Comparison of ENCODE assay signal across 13 cellular contexts in the genomic region with DNA sequence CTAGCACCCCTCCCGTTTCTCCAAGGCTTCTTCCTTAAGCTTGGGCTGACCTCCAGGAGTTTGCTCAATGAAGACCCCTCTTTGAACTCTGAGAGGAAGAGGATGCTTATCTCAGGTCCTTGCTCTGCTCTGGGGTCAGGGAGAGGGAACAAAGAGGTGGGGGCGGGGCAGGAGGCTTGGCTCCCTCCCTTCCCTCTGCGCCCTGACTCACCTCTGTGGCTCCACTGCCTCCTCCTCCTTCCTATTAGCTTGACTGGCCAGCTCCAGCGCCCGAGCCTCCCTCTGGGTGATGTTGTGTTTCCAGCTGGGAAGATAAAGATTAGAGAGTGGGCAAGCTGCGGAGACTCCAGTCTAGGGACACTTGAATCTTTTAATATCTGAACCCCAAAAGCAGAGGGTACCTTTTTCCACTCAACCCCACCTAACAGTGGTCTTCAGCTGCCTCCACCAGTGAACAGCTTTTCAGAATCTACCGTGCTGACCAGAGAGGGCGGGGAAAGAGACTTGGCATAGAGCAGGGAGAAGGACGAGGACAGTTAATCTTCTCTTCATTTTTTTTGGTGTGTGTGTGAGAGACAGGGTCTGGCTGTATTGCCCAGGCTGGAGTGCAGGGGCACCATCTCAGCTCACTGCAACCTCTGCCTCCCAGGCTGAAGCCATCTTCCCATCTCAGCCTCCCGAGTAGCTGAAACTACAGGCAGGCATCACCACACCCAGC. TPM values are rescaled to one million over a fixed set of nuclear protein-coding genes. Genes with fewer than 3 reads are reported as not detected.
DNase-seq lines count a peak whose midpoint lies in the region; ATAC-seq, FAIRE-seq and TF ChIP-seq lines count a peak whose summit lies in the region.
"Had no signal": no experiment of that assay in that cellular context is flagged by ENCODE, and none has a peak within 500 bp of the region (broad histone marks: within the 10 kb centered on the region; RNA-seq: fewer than 3 reads in every experiment).

No MANE protein-coding gene starts in this region.

- FAIRE-seq in astrocyte (lab: Jason Lieb, UNC): no peak
- FAIRE-seq: GM12891 had no signal

- peak overlapping the region; percentile 53 for H3K27ac ChIP-seq in HUES48 (ENCODE audit: low read depth, low read length)
- H3K27ac ChIP-seq in astrocyte (ENCODE audit: low read depth, low read length): peak overlapping the region; percentile 62
- no peak overlapping the region for H3K27ac ChIP-seq in uterus
- H3K27ac ChIP-seq: BLaER1, stomach had no signal

- H3K9ac ChIP-seq in HUES48 (ENCODE audit: low read depth, low read length): no peak overlapping the region
- H3K9ac ChIP-seq in astrocyte (ENCODE audit: low read length): peak overlapping the region; percentile 50
- H3K9ac ChIP-seq: BLaER1 had no signal

- TF ChIP-seq CTCF in astrocyte (IDR thresholded peaks at IDR 0.05; ENCODE audit: insufficient read depth, low read depth, low read length): no peak
- TF ChIP-seq CTCF in uterus (IDR thresholded peaks at IDR 0.05): no peak

- H3K4me1 ChIP-seq in HUES48 (ENCODE audit: control insufficient read depth, insufficient read depth, low read length) (peaks cover 17% of the 10 kb centered on the region), astrocyte (ENCODE audit: insufficient read depth, low read length) (peaks cover 16% of the 10 kb centered on the region), uterus (no peaks in the 10 kb centered on the region)
- H3K4me1 ChIP-seq: BLaER1 had no signal

- H3K4me1 Mint-ChIP-seq in astrocyte (ENCODE audit: low read depth, unreplicated experiment): peaks cover 21% of the 10 kb centered on the region
- H3K4me1 Mint-ChIP-seq: activated CD4-positive, alpha-beta T cell treated with anti-CD3 and anti-CD28 coated beads for 36 hours had no signal

- no peaks in the 10 kb centered on the region for H3K9me3 ChIP-seq in HUES48 (ENCODE audit: control insufficient read depth, insufficient read depth, low read length)
- H3K9me3 ChIP-seq in astrocyte (ENCODE audit: insufficient read depth, low read depth, low read length): no peaks in the 10 kb centered on the region
- H3K9me3 ChIP-seq in uterus: no peaks in the 10 kb centered on the region
- H3K9me3 ChIP-seq: BLaER1, stomach had no signal

- H3K4me3 ChIP-seq in HUES48 (ENCODE audit: low read depth, low read length): no peak overlapping the region
- peak overlapping the region; percentile 17 for H3K4me3 ChIP-seq in astrocyte (ENCODE audit: insufficient read depth, low read depth, low read length)
- no peak overlapping the region for H3K4me3 ChIP-seq in uterus
- H3K4me3 ChIP-seq: BLaER1, stomach had no signal

- peak overlapping the region; percentile 84 for H3K27ac Mint-ChIP-seq in astrocyte (ENCODE audit: unreplicated experiment)
- H3K27ac Mint-ChIP-seq: activated CD4-positive, alpha-beta T cell treated with anti-CD3 and anti-CD28 coated beads for 36 hours; activated naive CD8-positive, alpha-beta T cell had no signal

- H2AFZ ChIP-seq in astrocyte (ENCODE audit: low read depth, low read length): peak overlapping the region; percentile 79

- no peaks in the 10 kb centered on the region for H4K20me1 ChIP-seq in astrocyte (ENCODE audit: insufficient read depth, low read length)
- H4K20me1 ChIP-seq: BLaER1 had no signal

- H3K27me3 Mint-ChIP-seq in astrocyte (ENCODE audit: low read depth, unreplicated experiment): no peaks in the 10 kb centered on the region

- no peak for TF ChIP-seq POLR2A in uterus (IDR thresholded peaks at IDR 0.05)

- H3K36me3 ChIP-seq in HUES48 (ENCODE audit: control insufficient read depth, insufficient read depth, low read length): no peaks in the 10 kb centered on the region
- H3K36me3 ChIP-seq in astrocyte (ENCODE audit: insufficient read depth, low read length): no peaks in the 10 kb centered on the region
- no peaks in the 10 kb centered on the region for H3K36me3 ChIP-seq in uterus
- H3K36me3 ChIP-seq: BLaER1, stomach had no signal

- no peak for ATAC-seq in HG03432 (IDR thresholded peaks at IDR 0.05; ENCODE audit: unreplicated experiment)
- ATAC-seq: activated CD4-positive, alpha-beta T cell treated with anti-CD3 and anti-CD28 coated beads for 36 hours had no signal

- intact Hi-C loops in uterus (cut with DNase I; ENCODE audit: low total_unique reads): no loop called here

- H3K27me3 ChIP-seq in HUES48 (ENCODE audit: control insufficient read depth, insufficient read depth, low read length): no peaks in the 10 kb centered on the region
- no peaks in the 10 kb centered on the region for H3K27me3 ChIP-seq in astrocyte (ENCODE audit: insufficient read depth, low read length)
- H3K27me3 ChIP-seq in uterus: no peaks in the 10 kb centered on the region

- H3K36me3 Mint-ChIP-seq in astrocyte (ENCODE audit: low read depth, unreplicated experiment): no peaks in the 10 kb centered on the region
- H3K36me3 Mint-ChIP-seq: activated naive CD8-positive, alpha-beta T cell had no signal

- DNase-seq in AG08396 (ENCODE audit: low spot score) (peak; percentile 68), astrocyte (ENCODE audit: low read depth) (peak; percentile 60), iris pigment epithelial cell (ENCODE audit: low read depth) (peak; percentile 74), uterus (no peak)
- DNase-seq in stimulated activated CD4-positive, alpha-beta T cell treated with anti-CD3 and anti-CD28 coated beads, Interleukin-2, amount 100 ng/mL, for 24 hours: no peak
- no peak for DNase-seq in stimulated activated CD8-positive, alpha-beta memory T cell treated with anti-CD3 and anti-CD28 coated beads, Interleukin-4, amount 100 ng/mL, for 48 hours
- DNase-seq: activated CD4-positive, alpha-beta T cell treated with anti-CD3 and anti-CD28 coated beads for 36 hours; stomach had no signal

- no peaks in the 10 kb centered on the region for H3K9me3 Mint-ChIP-seq in astrocyte (ENCODE audit: unreplicated experiment)

- peak overlapping the region; percentile 77 for H3K4me2 ChIP-seq in astrocyte (ENCODE audit: low read length)
- H3K4me2 ChIP-seq: BLaER1 had no signal

- H3K79me2 ChIP-seq in astrocyte (ENCODE audit: insufficient read depth, low read length): no peaks in the 10 kb centered on the region

- peak overlapping the region; percentile 54 for H3K4me3 Mint-ChIP-seq in astrocyte (ENCODE audit: unreplicated experiment)
- H3K4me3 Mint-ChIP-seq: activated CD4-positive, alpha-beta T cell treated with anti-CD3 and anti-CD28 coated beads for 36 hours; activated naive CD8-positive, alpha-beta T cell had no signal

RNA-seq across cellular contexts. Expression of a gene that starts 6.7 kb away (rescaled TPM):
- total RNA-seq in astrocyte (not detected in 2 replicates), uterus (not detected)
- total RNA-seq: activated CD4-positive, alpha-beta T cell treated with anti-CD3 and anti-CD28 coated beads for 36 hours; stomach had no signal

RNA-seq across cellular contexts. Expression of a gene that starts 17.0 kb away (rescaled TPM):
- total RNA-seq in astrocyte (162 and 168 TPM in 2 replicates), uterus (10 to 100 TPM in 3 of 4 donors, 1 to 10 TPM in 1; 6.9 to 64.6 (median 38.4) TPM)

RNA-seq across cellular contexts. Expression of a gene that starts 35.5 kb away (rescaled TPM):
- total RNA-seq in astrocyte (241 and 260 TPM in 2 replicates), uterus (1 to 10 TPM in 1 of 4 donors, under 1 TPM in 1, not detected in 2; under 0.01 to 1.8 TPM)

RNA-seq across cellular contexts. Expression of a gene that starts 53.5 kb away (rescaled TPM):
- total RNA-seq in astrocyte (102 and 103 TPM in 2 replicates), uterus (10 to 100 TPM; 25.0 to 77.9 (median 59.4) TPM)

Comparison
In these comparisons a context has a peak if more than half of its experiments do, and no peak if none do; other contexts are left out.
1. DNase-seq: peak in AG08396 (single experiment), astrocyte (single experiment) and iris pigment epithelial cell (single experiment); none in stimulated activated CD4-positive, alpha-beta T cell treated with anti-CD3 and anti-CD28 coated beads, Interleukin-2, amount 100 ng/mL, for 24 hours (0 of 2), stimulated activated CD8-positive, alpha-beta memory T cell treated with anti-CD3 and anti-CD28 coated beads, Interleukin-4, amount 100 ng/mL, for 48 hours (single experiment) and uterus (0 of 2).
2. H3K27ac ChIP-seq: peak in HUES48 (single experiment) and astrocyte (single experiment); none in uterus (0 of 2).
3. RNA of a gene that starts 35.5 kb away (total RNA-seq): 241 to 260 TPM in astrocyte; under 0.01 to 1.8 TPM in uterus; every median in the first group is over 10 times any median in the second.